1 cellular context compared by ENCODE assay signal in genomic region chr14:102087762-102088011, GRCh38.
TF ChIP-seq lines count a peak whose summit lies in the region.

No MANE protein-coding gene starts in this region.

TF ChIP-seq in GM12878, 131 proteins besides CTCF, POLR2A, EP300 and RAD21 (continued from another document):
- TF ChIP-seq ZBTB33 (IDR thresholded peaks at IDR 0.05) (no peak), KLF5 (IDR thresholded peaks at IDR 0.05; ENCODE audit: partially characterized antibody) (no peak), NFYA (IDR thresholded peaks at IDR 0.05; ENCODE audit: borderline replicate concordance, low read depth, low read length) (no peak), TARDBP (IDR thresholded peaks at IDR 0.05; ENCODE audit: borderline replicate concordance) (no peak), ZSCAN29 (IDR thresholded peaks at IDR 0.05) (no peak), MTA2 (IDR thresholded peaks at IDR 0.05; ENCODE audit: low read depth) (no peak), MLLT1 (IDR thresholded peaks at IDR 0.05) (peak; percentile 66), MXI1 (IDR thresholded peaks at IDR 0.05; ENCODE audit: low read depth, low read length) (0 out of 2 replicates have a peak, but pooled peaks have one; percentile 16), SMAD5 (IDR thresholded peaks at IDR 0.05; ENCODE audit: low read depth) (no peak), PAX5 (IDR thresholded peaks at IDR 0.05; ENCODE audit: borderline replicate concordance, low read depth, low read length) (no peak), PKNOX1 (IDR thresholded peaks at IDR 0.05) (no peak), FOXK2 (IDR thresholded peaks at IDR 0.05) (no peak), MEF2A (IDR thresholded peaks at IDR 0.05; ENCODE audit: insufficient read depth, low read depth, low read length) (no peak), TBL1XR1 (IDR thresholded peaks at IDR 0.05; ENCODE audit: low read depth, low read length) (no peak), SMC3 (IDR thresholded peaks at IDR 0.05; ENCODE audit: borderline replicate concordance, low read length) (no peak), EED (IDR thresholded peaks at IDR 0.05; ENCODE audit: low read depth) (no peak), ESRRA (IDR thresholded peaks at IDR 0.05; ENCODE audit: low read length) (no peak)
